1 cellular context compared by ENCODE assay signal in the genomic region with DNA sequence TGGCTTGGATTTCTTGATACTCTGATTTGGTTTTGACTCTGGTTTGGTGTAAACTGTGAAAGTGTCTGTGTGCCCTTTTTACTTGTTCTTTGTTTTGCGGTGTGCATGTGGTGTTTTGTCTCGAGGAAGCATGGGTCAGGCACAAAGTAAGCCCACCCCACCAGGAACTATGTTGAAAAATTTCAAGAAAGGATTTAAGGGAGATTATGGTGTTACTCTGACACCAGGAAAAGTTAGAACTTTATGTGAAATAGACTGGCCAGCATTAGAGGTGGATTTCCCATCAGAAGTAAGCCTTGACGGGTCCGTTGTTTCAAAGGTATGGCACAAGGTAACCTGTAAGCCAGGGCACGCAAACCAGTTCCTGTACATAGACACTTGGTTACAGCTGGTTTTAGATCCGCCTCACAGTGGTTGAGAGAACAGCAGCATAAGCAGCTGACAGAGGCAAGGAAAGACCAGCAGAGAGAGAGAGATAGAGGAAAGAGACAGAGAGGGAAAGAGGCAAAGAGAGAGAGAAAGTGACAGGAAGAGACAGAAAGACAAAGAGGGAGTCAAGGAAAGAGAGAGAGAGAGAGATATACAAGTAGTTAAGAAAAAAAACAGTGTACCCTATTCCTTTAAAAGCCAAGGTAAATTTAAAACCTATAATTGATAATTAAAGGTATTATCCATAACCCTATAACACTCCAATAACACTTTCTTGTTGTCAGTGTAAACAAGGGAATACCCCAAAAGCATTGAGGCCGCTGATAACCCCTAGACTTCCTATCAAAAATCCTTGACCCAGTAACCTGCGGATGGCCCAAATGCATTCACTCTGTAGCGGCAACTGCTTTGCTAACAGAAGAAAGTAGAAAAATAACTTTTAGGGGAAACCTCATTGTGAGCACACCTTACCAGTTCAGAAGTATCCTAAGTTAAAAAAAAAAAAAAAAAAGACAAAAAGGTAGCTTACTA.
A peak's percentile ranks its signal among the peaks of the same experiment; 100 is the strongest.
TF ChIP-seq lines count a peak whose summit lies in the region.

No MANE protein-coding gene starts in this region.

TF ChIP-seq in HepG2, 621 proteins besides CTCF, POLR2A, EP300 and RAD21 (continued from another document and continues in another):
- TF ChIP-seq MED1 (CRISPR knock-in tag; IDR thresholded peaks at IDR 0.05) (peak; percentile 52), ELF3 (CRISPR knock-in tag; IDR thresholded peaks at IDR 0.05) (no peak), KMT2B (CRISPR knock-in tag; IDR thresholded peaks at IDR 0.05) (no peak), ZFP82 (CRISPR knock-in tag; IDR thresholded peaks at IDR 0.05; ENCODE audit: borderline replicate concordance) (0 out of 2 replicates have a peak, but pooled peaks have one; percentile 59), ZFP36L1 (CRISPR knock-in tag; IDR thresholded peaks at IDR 0.05) (no peak), ZNF432 (CRISPR knock-in tag; IDR thresholded peaks at IDR 0.05; ENCODE audit: borderline replicate concordance) (no peak), HOXA9 (CRISPR knock-in tag; IDR thresholded peaks at IDR 0.05; ENCODE audit: borderline replicate concordance) (0 out of 2 replicates have a peak, but pooled peaks have one; percentile 31), ZNF709 (CRISPR knock-in tag; IDR thresholded peaks at IDR 0.05) (0 out of 2 replicates have a peak, but pooled peaks have one; percentile 14), CAMTA2 (CRISPR knock-in tag; IDR thresholded peaks at IDR 0.05; ENCODE audit: borderline replicate concordance) (no peak), TCF7 (IDR thresholded peaks at IDR 0.05; ENCODE audit: low read depth) (0 out of 2 replicates have a peak, but pooled peaks have one; percentile 3), ZNF431 (CRISPR knock-in tag; IDR thresholded peaks at IDR 0.05; ENCODE audit: borderline replicate concordance, low read depth) (0 out of 2 replicates have a peak, but pooled peaks have one; percentile 25), CHCHD3 (CRISPR knock-in tag; IDR thresholded peaks at IDR 0.05) (no peak), GTF3A (CRISPR knock-in tag; conservative IDR thresholded peaks at IDR 0.05) (no peak), IRX3 (CRISPR knock-in tag; IDR thresholded peaks at IDR 0.05; ENCODE audit: borderline replicate concordance, low read depth) (no peak), ZIK1 (CRISPR knock-in tag; IDR thresholded peaks at IDR 0.05; ENCODE audit: borderline replicate concordance, low read depth) (no peak), BHLHE40 (IDR thresholded peaks at IDR 0.05; ENCODE audit: low read length) (no peak), SP4 (CRISPR knock-in tag; IDR thresholded peaks at IDR 0.05) (no peak), ZSCAN21 (CRISPR knock-in tag; IDR thresholded peaks at IDR 0.05; ENCODE audit: borderline replicate concordance) (peak; percentile 11; the same call in 1 of the 2 replicates), NCOA2 (CRISPR knock-in tag; IDR thresholded peaks at IDR 0.05) (peak; percentile 64), ARNT (IDR thresholded peaks at IDR 0.05) (no peak), RXRB (CRISPR knock-in tag; IDR thresholded peaks at IDR 0.05; ENCODE audit: borderline replicate concordance) (peak; percentile 29; the same call in 1 of the 2 replicates), ZFP90 (CRISPR knock-in tag; IDR thresholded peaks at IDR 0.05; ENCODE audit: borderline replicate concordance) (0 out of 2 replicates have a peak, but pooled peaks have one; percentile 54), SMYD3 (CRISPR knock-in tag; IDR thresholded peaks at IDR 0.05) (0 out of 2 replicates have a peak, but pooled peaks have one; percentile 5), MAFK (conservative IDR thresholded peaks at IDR 0.05 in 1 of 2, IDR thresholded peaks at IDR 0.05 in 1 of 2; ENCODE audit: low read length in 2 of 2) (no peak), KMT2A (CRISPR knock-in tag; IDR thresholded peaks at IDR 0.05) (no peak), ZSCAN12 (CRISPR knock-in tag; IDR thresholded peaks at IDR 0.05) (peak; percentile 86; the same call in 1 of the 2 replicates), ZNF546 (CRISPR knock-in tag; conservative IDR thresholded peaks at IDR 0.05) (peak; percentile 69; the same call in 1 of the 2 replicates), SOX6 (IDR thresholded peaks at IDR 0.05) (no peak), SOX6 (CRISPR knock-in tag; IDR thresholded peaks at IDR 0.05) (peak; percentile 50; the same call in 1 of the 2 replicates), ZNF263 (CRISPR knock-in tag; IDR thresholded peaks at IDR 0.05) (0 out of 2 replicates have a peak, but pooled peaks have one; percentile 56), MIER2 (CRISPR knock-in tag; IDR thresholded peaks at IDR 0.05) (no peak)
- TF ChIP-seq, protein P1, sequence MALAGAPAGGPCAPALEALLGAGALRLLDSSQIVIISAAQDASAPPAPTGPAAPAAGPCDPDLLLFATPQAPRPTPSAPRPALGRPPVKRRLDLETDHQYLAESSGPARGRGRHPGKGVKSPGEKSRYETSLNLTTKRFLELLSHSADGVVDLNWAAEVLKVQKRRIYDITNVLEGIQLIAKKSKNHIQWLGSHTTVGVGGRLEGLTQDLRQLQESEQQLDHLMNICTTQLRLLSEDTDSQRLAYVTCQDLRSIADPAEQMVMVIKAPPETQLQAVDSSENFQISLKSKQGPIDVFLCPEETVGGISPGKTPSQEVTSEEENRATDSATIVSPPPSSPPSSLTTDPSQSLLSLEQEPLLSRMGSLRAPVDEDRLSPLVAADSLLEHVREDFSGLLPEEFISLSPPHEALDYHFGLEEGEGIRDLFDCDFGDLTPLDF (CRISPR knock-in tag; IDR thresholded peaks at IDR 0.05) = peak; percentile 47; the same call in 1 of the 2 replicates
- TF ChIP-seq, protein P2, sequence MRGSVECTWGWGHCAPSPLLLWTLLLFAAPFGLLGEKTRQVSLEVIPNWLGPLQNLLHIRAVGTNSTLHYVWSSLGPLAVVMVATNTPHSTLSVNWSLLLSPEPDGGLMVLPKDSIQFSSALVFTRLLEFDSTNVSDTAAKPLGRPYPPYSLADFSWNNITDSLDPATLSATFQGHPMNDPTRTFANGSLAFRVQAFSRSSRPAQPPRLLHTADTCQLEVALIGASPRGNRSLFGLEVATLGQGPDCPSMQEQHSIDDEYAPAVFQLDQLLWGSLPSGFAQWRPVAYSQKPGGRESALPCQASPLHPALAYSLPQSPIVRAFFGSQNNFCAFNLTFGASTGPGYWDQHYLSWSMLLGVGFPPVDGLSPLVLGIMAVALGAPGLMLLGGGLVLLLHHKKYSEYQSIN (CRISPR knock-in tag; IDR thresholded peaks at IDR 0.05; ENCODE audit: borderline replicate concordance) = no peak
- TF ChIP-seq, protein P3, sequence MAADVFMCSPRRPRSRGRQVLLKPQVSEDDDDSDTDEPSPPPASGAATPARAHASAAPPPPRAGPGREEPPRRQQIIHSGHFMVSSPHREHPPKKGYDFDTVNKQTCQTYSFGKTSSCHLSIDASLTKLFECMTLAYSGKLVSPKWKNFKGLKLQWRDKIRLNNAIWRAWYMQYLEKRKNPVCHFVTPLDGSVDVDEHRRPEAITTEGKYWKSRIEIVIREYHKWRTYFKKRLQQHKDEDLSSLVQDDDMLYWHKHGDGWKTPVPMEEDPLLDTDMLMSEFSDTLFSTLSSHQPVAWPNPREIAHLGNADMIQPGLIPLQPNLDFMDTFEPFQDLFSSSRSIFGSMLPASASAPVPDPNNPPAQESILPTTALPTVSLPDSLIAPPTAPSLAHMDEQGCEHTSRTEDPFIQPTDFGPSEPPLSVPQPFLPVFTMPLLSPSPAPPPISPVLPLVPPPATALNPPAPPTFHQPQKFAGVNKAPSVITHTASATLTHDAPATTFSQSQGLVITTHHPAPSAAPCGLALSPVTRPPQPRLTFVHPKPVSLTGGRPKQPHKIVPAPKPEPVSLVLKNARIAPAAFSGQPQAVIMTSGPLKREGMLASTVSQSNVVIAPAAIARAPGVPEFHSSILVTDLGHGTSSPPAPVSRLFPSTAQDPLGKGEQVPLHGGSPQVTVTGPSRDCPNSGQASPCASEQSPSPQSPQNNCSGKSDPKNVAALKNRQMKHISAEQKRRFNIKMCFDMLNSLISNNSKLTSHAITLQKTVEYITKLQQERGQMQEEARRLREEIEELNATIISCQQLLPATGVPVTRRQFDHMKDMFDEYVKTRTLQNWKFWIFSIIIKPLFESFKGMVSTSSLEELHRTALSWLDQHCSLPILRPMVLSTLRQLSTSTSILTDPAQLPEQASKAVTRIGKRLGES (CRISPR knock-in tag; IDR thresholded peaks at IDR 0.05; ENCODE audit: borderline replicate concordance) = 0 out of 2 replicates have a peak, but pooled peaks have one; percentile 29
- TF ChIP-seq, protein P4, sequence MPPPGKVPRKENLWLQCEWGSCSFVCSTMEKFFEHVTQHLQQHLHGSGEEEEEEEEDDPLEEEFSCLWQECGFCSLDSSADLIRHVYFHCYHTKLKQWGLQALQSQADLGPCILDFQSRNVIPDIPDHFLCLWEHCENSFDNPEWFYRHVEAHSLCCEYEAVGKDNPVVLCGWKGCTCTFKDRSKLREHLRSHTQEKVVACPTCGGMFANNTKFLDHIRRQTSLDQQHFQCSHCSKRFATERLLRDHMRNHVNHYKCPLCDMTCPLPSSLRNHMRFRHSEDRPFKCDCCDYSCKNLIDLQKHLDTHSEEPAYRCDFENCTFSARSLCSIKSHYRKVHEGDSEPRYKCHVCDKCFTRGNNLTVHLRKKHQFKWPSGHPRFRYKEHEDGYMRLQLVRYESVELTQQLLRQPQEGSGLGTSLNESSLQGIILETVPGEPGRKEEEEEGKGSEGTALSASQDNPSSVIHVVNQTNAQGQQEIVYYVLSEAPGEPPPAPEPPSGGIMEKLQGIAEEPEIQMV (CRISPR knock-in tag; IDR thresholded peaks at IDR 0.05; ENCODE audit: low read depth) = no peak
- TF ChIP-seq, protein P5, sequence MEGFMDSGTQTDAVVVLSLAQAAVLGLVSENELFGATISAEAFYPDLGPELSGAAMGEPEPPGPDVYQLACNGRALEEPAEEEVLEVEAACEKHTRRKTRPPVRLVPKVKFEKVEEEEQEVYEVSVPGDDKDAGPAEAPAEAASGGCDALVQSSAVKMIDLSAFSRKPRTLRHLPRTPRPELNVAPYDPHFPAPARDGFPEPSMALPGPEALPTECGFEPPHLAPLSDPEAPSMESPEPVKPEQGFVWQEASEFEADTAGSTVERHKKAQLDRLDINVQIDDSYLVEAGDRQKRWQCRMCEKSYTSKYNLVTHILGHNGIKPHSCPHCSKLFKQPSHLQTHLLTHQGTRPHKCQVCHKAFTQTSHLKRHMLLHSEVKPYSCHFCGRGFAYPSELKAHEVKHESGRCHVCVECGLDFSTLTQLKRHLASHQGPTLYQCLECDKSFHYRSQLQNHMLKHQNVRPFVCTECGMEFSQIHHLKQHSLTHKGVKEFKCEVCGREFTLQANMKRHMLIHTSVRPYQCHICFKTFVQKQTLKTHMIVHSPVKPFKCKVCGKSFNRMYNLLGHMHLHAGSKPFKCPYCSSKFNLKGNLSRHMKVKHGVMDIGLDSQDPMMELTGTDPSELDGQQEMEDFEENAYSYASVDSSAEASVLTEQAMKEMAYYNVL (CRISPR knock-in tag; IDR thresholded peaks at IDR 0.05; ENCODE audit: borderline replicate concordance) = no peak
- TF ChIP-seq, protein P6, sequence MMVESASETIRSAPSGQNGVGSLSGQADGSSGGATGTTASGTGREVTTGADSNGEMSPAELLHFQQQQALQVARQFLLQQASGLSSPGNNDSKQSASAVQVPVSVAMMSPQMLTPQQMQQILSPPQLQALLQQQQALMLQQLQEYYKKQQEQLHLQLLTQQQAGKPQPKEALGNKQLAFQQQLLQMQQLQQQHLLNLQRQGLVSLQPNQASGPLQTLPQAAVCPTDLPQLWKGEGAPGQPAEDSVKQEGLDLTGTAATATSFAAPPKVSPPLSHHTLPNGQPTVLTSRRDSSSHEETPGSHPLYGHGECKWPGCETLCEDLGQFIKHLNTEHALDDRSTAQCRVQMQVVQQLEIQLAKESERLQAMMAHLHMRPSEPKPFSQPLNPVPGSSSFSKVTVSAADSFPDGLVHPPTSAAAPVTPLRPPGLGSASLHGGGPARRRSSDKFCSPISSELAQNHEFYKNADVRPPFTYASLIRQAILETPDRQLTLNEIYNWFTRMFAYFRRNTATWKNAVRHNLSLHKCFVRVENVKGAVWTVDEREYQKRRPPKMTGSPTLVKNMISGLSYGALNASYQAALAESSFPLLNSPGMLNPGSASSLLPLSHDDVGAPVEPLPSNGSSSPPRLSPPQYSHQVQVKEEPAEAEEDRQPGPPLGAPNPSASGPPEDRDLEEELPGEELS (CRISPR knock-in tag; IDR thresholded peaks at IDR 0.05) = peak; percentile 54; the same call in 1 of the 2 replicates
- TF ChIP-seq, protein P7, sequence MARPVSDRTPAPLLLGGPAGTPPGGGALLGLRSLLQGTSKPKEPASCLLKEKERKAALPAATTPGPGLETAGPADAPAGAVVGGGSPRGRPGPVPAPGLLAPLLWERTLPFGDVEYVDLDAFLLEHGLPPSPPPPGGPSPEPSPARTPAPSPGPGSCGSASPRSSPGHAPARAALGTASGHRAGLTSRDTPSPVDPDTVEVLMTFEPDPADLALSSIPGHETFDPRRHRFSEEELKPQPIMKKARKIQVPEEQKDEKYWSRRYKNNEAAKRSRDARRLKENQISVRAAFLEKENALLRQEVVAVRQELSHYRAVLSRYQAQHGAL (CRISPR knock-in tag; IDR thresholded peaks at IDR 0.05; ENCODE audit: not compliant biosample characterization) = peak; percentile 76
- TF ChIP-seq, protein P8, sequence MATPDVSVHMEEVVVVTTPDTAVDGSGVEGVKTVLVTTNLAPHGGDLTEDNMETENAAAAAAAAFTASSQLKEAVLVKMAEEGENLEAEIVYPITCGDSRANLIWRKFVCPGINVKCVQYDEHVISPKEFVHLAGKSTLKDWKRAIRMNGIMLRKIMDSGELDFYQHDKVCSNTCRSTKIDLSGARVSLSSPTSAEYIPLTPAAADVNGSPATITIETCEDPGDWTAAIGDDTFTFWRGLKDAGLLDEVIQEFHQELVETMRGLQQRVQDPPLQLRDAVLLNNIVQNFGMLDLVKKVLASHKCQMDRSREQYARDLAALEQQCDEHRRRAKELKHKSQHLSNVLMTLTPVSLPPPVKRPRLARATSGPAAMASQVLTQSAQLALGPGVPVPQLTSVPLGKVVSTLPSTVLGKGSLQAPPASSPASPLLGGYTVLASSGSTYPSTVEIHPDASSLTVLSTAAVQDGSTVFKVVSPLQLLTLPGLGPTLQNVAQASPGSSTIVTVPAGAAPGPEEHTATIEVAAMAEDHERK (CRISPR knock-in tag; IDR thresholded peaks at IDR 0.05; ENCODE audit: low read depth) = no peak
- TF ChIP-seq, protein P9, sequence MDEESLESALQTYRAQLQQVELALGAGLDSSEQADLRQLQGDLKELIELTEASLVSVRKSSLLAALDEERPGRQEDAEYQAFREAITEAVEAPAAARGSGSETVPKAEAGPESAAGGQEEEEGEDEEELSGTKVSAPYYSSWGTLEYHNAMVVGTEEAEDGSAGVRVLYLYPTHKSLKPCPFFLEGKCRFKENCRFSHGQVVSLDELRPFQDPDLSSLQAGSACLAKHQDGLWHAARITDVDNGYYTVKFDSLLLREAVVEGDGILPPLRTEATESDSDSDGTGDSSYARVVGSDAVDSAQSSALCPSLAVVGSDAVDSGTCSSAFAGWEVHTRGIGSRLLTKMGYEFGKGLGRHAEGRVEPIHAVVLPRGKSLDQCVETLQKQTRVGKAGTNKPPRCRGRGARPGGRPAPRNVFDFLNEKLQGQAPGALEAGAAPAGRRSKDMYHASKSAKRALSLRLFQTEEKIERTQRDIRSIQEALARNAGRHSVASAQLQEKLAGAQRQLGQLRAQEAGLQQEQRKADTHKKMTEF (CRISPR knock-in tag; IDR thresholded peaks at IDR 0.05) = no peak
- TF ChIP-seq, protein P10, sequence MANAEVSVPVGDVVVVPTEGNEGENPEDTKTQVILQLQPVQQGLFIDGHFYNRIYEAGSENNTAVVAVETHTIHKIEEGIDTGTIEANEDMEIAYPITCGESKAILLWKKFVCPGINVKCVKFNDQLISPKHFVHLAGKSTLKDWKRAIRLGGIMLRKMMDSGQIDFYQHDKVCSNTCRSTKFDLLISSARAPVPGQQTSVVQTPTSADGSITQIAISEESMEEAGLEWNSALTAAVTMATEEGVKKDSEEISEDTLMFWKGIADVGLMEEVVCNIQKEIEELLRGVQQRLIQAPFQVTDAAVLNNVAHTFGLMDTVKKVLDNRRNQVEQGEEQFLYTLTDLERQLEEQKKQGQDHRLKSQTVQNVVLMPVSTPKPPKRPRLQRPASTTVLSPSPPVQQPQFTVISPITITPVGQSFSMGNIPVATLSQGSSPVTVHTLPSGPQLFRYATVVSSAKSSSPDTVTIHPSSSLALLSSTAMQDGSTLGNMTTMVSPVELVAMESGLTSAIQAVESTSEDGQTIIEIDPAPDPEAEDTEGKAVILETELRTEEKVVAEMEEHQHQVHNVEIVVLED (CRISPR knock-in tag; IDR thresholded peaks at IDR 0.05; ENCODE audit: borderline replicate concordance) = no peak
